Comparison of ENCODE assay signal across 8 cellular contexts in genomic region chr9:34403554-34404380, GRCh38. TPM values are rescaled to one million over a fixed set of nuclear protein-coding genes. Genes with fewer than 3 reads are reported as not detected.
DNase-seq lines count a peak whose midpoint lies in the region; ATAC-seq and TF ChIP-seq lines count a peak whose summit lies in the region.

No MANE protein-coding gene starts in this region.

- peak; percentile 43 for ATAC-seq in WTC11
- no peak for ATAC-seq in GM21528 (IDR thresholded peaks at IDR 0.05; ENCODE audit: low FRiP score, unreplicated experiment)

- no peak overlapping the region for H3K27ac ChIP-seq in colonic mucosa

- POLR2A ChIA-PET in WTC11 (lab: Charles Lee) = interaction anchor here (0.6 to 1.5 kb wide), 3 partner anchors 28 to 227 kb away, joined by 3 to 5 read pairs (median 4); partner anchors contain the start of genes DNAI1, FAM219A and MYORG

- DNase-seq in activated gamma-delta T cell treated with Interleukin-2 at 50 U/mL for 16 hours = peak; percentile 46
- no peak for DNase-seq in activated gamma-delta T cell (lab: John Stamatoyannopoulos, UW)
- DNase-seq in NCI-H2029 treated with DMSO at 0.1 percent for 48 hours (lab: John Stamatoyannopoulos, UW) = peak; percentile 70
- peak; percentile 82 for DNase-seq in WTC11 (ENCODE audit: low spot score)
- peak; percentile 73 for DNase-seq in colonic mucosa
- peak; percentile 80 for DNase-seq in left kidney (ENCODE audit: low read depth, low spot score)
- DNase-seq in stimulated activated CD4-positive, alpha-beta T cell treated with anti-CD3 and anti-CD28 coated beads, TNF-alpha, amount 100 ng/mL, for 48 hours (ENCODE audit: low read depth in 3 of 3) = peak; percentile 24 to 48 (median 33)

- H3K27me3 ChIP-seq in colonic mucosa = no peaks in the 10 kb centered on the region

- H3K9ac ChIP-seq in colonic mucosa (ENCODE audit: low read depth in 2 of 2, low read length in 2 of 2) = no peak overlapping the region

- H3K36me3 ChIP-seq in colonic mucosa = no peaks in the 10 kb centered on the region

- intact Hi-C loops in colonic mucosa (cut with DNase I) = loop anchor here (5.0 kb wide), 1 partner anchor 144 kb away; no protein-coding TSS in a partner anchor

- H3K4me3 ChIP-seq in colonic mucosa = no peak overlapping the region

- no peaks in the 10 kb centered on the region for H3K9me3 ChIP-seq in colonic mucosa

- H3K27ac Mint-ChIP-seq in WTC11 = no peak overlapping the region

- CTCF ChIA-PET in WTC11 (lab: Charles Lee) = interaction anchor here (0.5 to 2.1 kb wide), 98 partner anchors 9 to 625 kb away, joined by 3 to 61 read pairs (median 6); partner anchors contain the start of genes DCTN3, DNAI1, ENHO and FAM219A

- no peak overlapping the region for H3K4me3 Mint-ChIP-seq in WTC11

- H3K36me3 Mint-ChIP-seq in WTC11 = no peaks in the 10 kb centered on the region

- H3K4me1 Mint-ChIP-seq in WTC11 = no peaks in the 10 kb centered on the region

- TF ChIP-seq CTCF in WTC11 (IDR thresholded peaks at IDR 0.05) (peak; percentile 98), colonic mucosa (IDR thresholded peaks at IDR 0.05) (peak; percentile 98)

- no peaks in the 10 kb centered on the region for H3K9me3 Mint-ChIP-seq in WTC11

- no peaks in the 10 kb centered on the region for H3K4me1 ChIP-seq in colonic mucosa

- H3K27me3 Mint-ChIP-seq in WTC11 (ENCODE audit: low read depth) = no peaks in the 10 kb centered on the region

TF ChIP-seq in WTC11, 78 proteins besides CTCF, POLR2A, EP300 and RAD21:
- TF ChIP-seq ZBTB43 (CRISPR knock-in tag; IDR thresholded peaks at IDR 0.05) (no peak), RORB (CRISPR knock-in tag; IDR thresholded peaks at IDR 0.05) (no peak), ZNF121 (CRISPR knock-in tag; IDR thresholded peaks at IDR 0.05) (no peak), CDX4 (CRISPR knock-in tag; IDR thresholded peaks at IDR 0.05; ENCODE audit: borderline replicate concordance) (no peak), JAZF1 (CRISPR knock-in tag; IDR thresholded peaks at IDR 0.05) (no peak), ZNF671 (CRISPR knock-in tag; IDR thresholded peaks at IDR 0.05) (no peak), ZNF232 (CRISPR knock-in tag; IDR thresholded peaks at IDR 0.05) (no peak), CBFB (CRISPR knock-in tag; IDR thresholded peaks at IDR 0.05; ENCODE audit: low read depth) (no peak), FOXK1 (CRISPR knock-in tag; IDR thresholded peaks at IDR 0.05) (no peak), ZNF263 (CRISPR knock-in tag; IDR thresholded peaks at IDR 0.05; ENCODE audit: low read depth) (no peak), ZNF512 (CRISPR knock-in tag; IDR thresholded peaks at IDR 0.05; ENCODE audit: borderline replicate concordance) (no peak), E2F4 (CRISPR knock-in tag; IDR thresholded peaks at IDR 0.05; ENCODE audit: borderline replicate concordance, low read depth) (no peak), PRRX2 (CRISPR knock-in tag; IDR thresholded peaks at IDR 0.05) (no peak), ZMAT4 (CRISPR knock-in tag; IDR thresholded peaks at IDR 0.05) (no peak), MYBL2 (CRISPR knock-in tag; IDR thresholded peaks at IDR 0.05) (no peak), ELF4 (CRISPR knock-in tag; IDR thresholded peaks at IDR 0.05; ENCODE audit: low read depth) (no peak), JUN (CRISPR knock-in tag; IDR thresholded peaks at IDR 0.05) (no peak)
TF ChIP-seq in WTC11: peak in this region for 0.

RNA-seq across cellular contexts. Expression of gene MYORG, which starts 27.1 kb away (rescaled TPM):
- total RNA-seq in WTC11 (2021) (9.3 to 18.9 TPM (median 9.7 TPM) in 3 replicates), colonic mucosa (10 to 100 TPM; 57.0 to 68.6 TPM)

RNA-seq across cellular contexts. Expression of gene FAM219A, which starts 54.6 kb away (rescaled TPM):
- total RNA-seq in WTC11 (2021) (17.2 to 20.6 TPM (median 19.5 TPM) in 3 replicates), colonic mucosa (1 to 10 TPM; 6.3 to 7.5 TPM)

RNA-seq across cellular contexts. Expression of gene DNAI1, which starts 54.8 kb away (rescaled TPM):
- total RNA-seq in WTC11 (2021) = 1.5 to 2.1 TPM (median 1.6 TPM) in 3 replicates
- total RNA-seq in colonic mucosa = not detected
